19 cellular contexts compared by ENCODE assay signal in genomic region chr21:32474179-32475059, GRCh38.
DNase-seq lines count a peak whose midpoint lies in the region; ATAC-seq, FAIRE-seq and TF ChIP-seq lines count a peak whose summit lies in the region.
"Had no signal": no experiment of that assay in that cellular context is flagged by ENCODE, and none has a peak within 500 bp of the region (broad histone marks: within the 10 kb centered on the region; RNA-seq: fewer than 3 reads in every experiment).

No MANE protein-coding gene starts in this region.

- peaks cover 26% of the 10 kb centered on the region for H3K4me1 Mint-ChIP-seq in chondrocyte (ENCODE audit: low read depth)

- H3K4me2 ChIP-seq in osteoblast (ENCODE audit: insufficient read depth, low read length) = no peak overlapping the region
- H3K4me2 ChIP-seq: BLaER1 had no signal

- no peak for FAIRE-seq in GM12891 (lab: Jason Lieb, UNC)
- FAIRE-seq: HepG2 had no signal

- TF ChIP-seq CTCF in chondrocyte (IDR thresholded peaks at IDR 0.05) = no peak
- no peak for TF ChIP-seq CTCF in osteoblast (IDR thresholded peaks at IDR 0.05; ENCODE audit: extremely low read depth, low read depth, low read length)
- no peak for TF ChIP-seq CTCF in upper lobe of right lung (IDR thresholded peaks at IDR 0.05)

- H3K4me3 ChIP-seq in osteoblast (ENCODE audit: insufficient read depth, low read length) = no peak overlapping the region
- H3K4me3 ChIP-seq in upper lobe of right lung = no peak overlapping the region
- H3K4me3 ChIP-seq: BLaER1, heart left ventricle, MG63 had no signal

- no peak overlapping the region for H2AFZ ChIP-seq in osteoblast (ENCODE audit: low read length)

- DNase-seq in activated effector memory CD4-positive, alpha-beta T cell treated with anti-CD3 and anti-CD28 coated beads, Interleukin-2, amount 50 U/mL, for 16 hours = peak; percentile 44
- no peak for DNase-seq in activated effector memory CD4-positive, alpha-beta T cell treated with Interleukin-2 at 50 U/mL for 16 hours
- DNase-seq in chondrocyte (ENCODE audit: low spot score) (peak; percentile 47), osteoblast (ENCODE audit: insufficient read length, low spot score, missing footprints) (peak; percentile 65), upper lobe of right lung (peak; percentile 26), germinal center (ENCODE audit: low spot score) (no peak), GM12891 (ENCODE audit: insufficient read length, low spot score) (no peak)
- DNase-seq: 8988T; activated naive CD8-positive, alpha-beta T cell treated with anti-CD3 and anti-CD28 coated beads for 36 hours; activated T-cell treated with anti-CD3 and anti-CD28 coated beads, Interleukin-2, amount 50 U/mL, for 1 hour; heart left ventricle; MG63; NCI-H1694 treated with DMSO at 0.1 percent for 48 hours; NK-92 treated with Interleukin-12 subunit alpha and Interleukin-12 subunit beta, amount 100 ng/mL, for 24 hours; T-cell had no signal

- H3K4me1 ChIP-seq in osteoblast (ENCODE audit: insufficient read depth, low read length) (peaks cover 29% of the 10 kb centered on the region), upper lobe of right lung (peaks cover 24% of the 10 kb centered on the region)

- H3K9me3 Mint-ChIP-seq in chondrocyte (ENCODE audit: low read depth) = no peaks in the 10 kb centered on the region
- H3K9me3 Mint-ChIP-seq: activated naive CD8-positive, alpha-beta T cell treated with anti-CD3 and anti-CD28 coated beads for 36 hours; T-cell had no signal

- no peak overlapping the region for H3K27ac Mint-ChIP-seq in chondrocyte (ENCODE audit: unreplicated experiment)
- H3K27ac Mint-ChIP-seq: activated naive CD8-positive, alpha-beta T cell treated with anti-CD3 and anti-CD28 coated beads for 36 hours; T-cell had no signal

- peak; percentile 4 for ATAC-seq in upper lobe of right lung
- no peak for ATAC-seq in GM21381 (IDR thresholded peaks at IDR 0.05; ENCODE audit: unreplicated experiment)
- ATAC-seq: esophagus mucosa, T-cell had no signal

- H3K27ac ChIP-seq in osteoblast (ENCODE audit: low read depth, low read length) (peak overlapping the region; percentile 63), upper lobe of right lung (peak overlapping the region; percentile 17)
- H3K27ac ChIP-seq: BLaER1 had no signal

- H3K4me3 Mint-ChIP-seq in chondrocyte (ENCODE audit: unreplicated experiment) = no peak overlapping the region
- H3K4me3 Mint-ChIP-seq: activated naive CD8-positive, alpha-beta T cell treated with anti-CD3 and anti-CD28 coated beads for 36 hours; T-cell had no signal

- H3K9me3 ChIP-seq in osteoblast (ENCODE audit: low read depth, low read length) (no peaks in the 10 kb centered on the region), upper lobe of right lung (no peaks in the 10 kb centered on the region)
- H3K9me3 ChIP-seq: BLaER1, heart left ventricle, MG63 had no signal

- H3K36me3 ChIP-seq in osteoblast (ENCODE audit: insufficient read depth, low read length) = peaks cover 5% of the 10 kb centered on the region
- H3K36me3 ChIP-seq in upper lobe of right lung = peaks cover 50% of the 10 kb centered on the region
- H3K36me3 ChIP-seq: BLaER1, MG63 had no signal

- H3K27me3 Mint-ChIP-seq in chondrocyte (ENCODE audit: low read depth) = peaks cover 3% of the 10 kb centered on the region
- H3K27me3 Mint-ChIP-seq: activated naive CD8-positive, alpha-beta T cell treated with anti-CD3 and anti-CD28 coated beads for 36 hours; T-cell had no signal

- no peaks in the 10 kb centered on the region for H4K20me1 ChIP-seq in osteoblast (ENCODE audit: insufficient read depth, low read length)
- H4K20me1 ChIP-seq: BLaER1 had no signal

- H3K36me3 Mint-ChIP-seq in chondrocyte (ENCODE audit: low read depth) = peaks cover 1% of the 10 kb centered on the region

- intact Hi-C loops in upper lobe of right lung (cut with DNase I) = loop anchor here (10.0 kb wide), 1 partner anchor 120 kb away; no protein-coding TSS in a partner anchor

- H3K27me3 ChIP-seq in osteoblast (ENCODE audit: insufficient read depth, low read length) (no peaks in the 10 kb centered on the region), upper lobe of right lung (no peaks in the 10 kb centered on the region)
- H3K27me3 ChIP-seq: BLaER1, heart left ventricle, MG63 had no signal

- no peaks in the 10 kb centered on the region for H3K79me2 ChIP-seq in osteoblast (ENCODE audit: insufficient read depth, low read length)

- no peak for TF ChIP-seq POLR2A in GM12891 (IDR thresholded peaks at IDR 0.05; ENCODE audit: low read depth, low read length)

TF ChIP-seq in GM12891, 5 proteins besides CTCF, POLR2A, EP300 and RAD21:
- TF ChIP-seq POU2F2 (IDR thresholded peaks at IDR 0.05; ENCODE audit: low read depth, low read length) = no peak
- TF ChIP-seq PAX5 (IDR thresholded peaks at IDR 0.05; ENCODE audit: insufficient read depth, low read length, severe bottlenecking) = no peak
- TF ChIP-seq SPI1 (IDR thresholded peaks at IDR 0.05; ENCODE audit: low read depth, low read length) = no peak
- no peak for TF ChIP-seq TAF1 (IDR thresholded peaks at IDR 0.05; ENCODE audit: low read depth, low read length)
- TF ChIP-seq POLR2AphosphoS5 (IDR thresholded peaks at IDR 0.05; ENCODE audit: low read depth, low read length) = no peak

Comparison
In these comparisons a context has a peak if more than half of its experiments do, and no peak if none do; other contexts are left out.
1. DNase-seq: peak in activated effector memory CD4-positive, alpha-beta T cell treated with anti-CD3 and anti-CD28 coated beads, Interleukin-2, amount 50 U/mL, for 16 hours (single experiment), chondrocyte (single experiment), osteoblast (single experiment) and upper lobe of right lung (single experiment); none in activated effector memory CD4-positive, alpha-beta T cell treated with Interleukin-2 at 50 U/mL for 16 hours (single experiment), germinal center (single experiment) and GM12891 (single experiment).